Comparison of ENCODE assay signal across 2 cellular contexts in the genomic region with DNA sequence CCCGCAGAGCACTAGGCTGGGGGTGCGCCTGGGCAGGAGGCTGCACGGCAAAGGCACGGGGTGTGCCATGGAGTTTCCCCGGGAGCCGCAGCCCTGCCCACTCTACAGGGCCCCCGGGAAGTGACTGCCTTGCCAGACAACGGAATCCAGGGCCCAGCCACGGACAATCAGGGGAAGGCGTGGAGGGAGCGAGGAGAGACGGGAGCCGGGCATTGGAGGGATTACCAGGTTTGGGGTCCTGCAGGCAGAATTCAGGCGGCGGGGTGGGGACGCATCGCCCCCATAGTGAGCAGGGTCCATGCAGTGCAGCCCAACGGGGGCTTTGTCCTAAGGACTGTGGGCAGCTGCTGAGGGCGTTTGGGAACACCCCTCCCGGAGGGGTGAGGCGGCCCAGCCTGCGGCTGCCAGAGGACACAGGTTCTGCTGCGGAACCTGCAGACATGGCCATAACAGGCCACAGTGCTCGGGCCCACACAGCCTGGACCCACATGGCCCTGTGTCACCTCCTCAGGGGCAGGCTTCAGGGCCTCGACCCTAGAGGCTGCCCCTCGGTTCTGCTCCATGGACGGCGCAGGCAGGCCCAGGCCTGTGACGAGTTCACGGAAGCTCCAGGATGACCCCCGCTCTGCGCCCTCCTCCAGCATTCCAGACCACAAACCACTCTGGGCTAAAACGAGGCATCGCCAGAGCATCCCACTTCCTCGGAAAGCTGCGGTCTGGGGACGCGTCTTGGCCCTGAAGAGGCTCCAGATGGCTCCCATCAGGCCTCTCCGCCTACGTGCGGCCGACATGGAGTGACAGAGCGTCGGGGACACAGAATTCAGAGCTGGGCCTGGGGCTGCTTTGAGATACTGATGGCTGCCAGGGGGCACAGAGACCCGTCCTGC.
TF ChIP-seq lines count a peak whose summit lies in the region.

No MANE protein-coding gene starts in this region.

TF ChIP-seq in GM23338, 12 proteins besides CTCF, POLR2A, EP300 and RAD21:
- TF ChIP-seq CREB1 (CRISPR knock-in tag; IDR thresholded peaks at IDR 0.05; ENCODE audit: low read depth) (no peak), EZH2phosphoT487 (IDR thresholded peaks at IDR 0.05; ENCODE audit: unreplicated experiment) (no peak), POLR2AphosphoS5 (IDR thresholded peaks at IDR 0.05; ENCODE audit: low read depth) (no peak), ZNF331 (CRISPR knock-in tag; IDR thresholded peaks at IDR 0.05; ENCODE audit: low read depth) (no peak), NANOG (IDR thresholded peaks at IDR 0.05; ENCODE audit: borderline replicate concordance) (no peak), EZH2 (IDR thresholded peaks at IDR 0.05; ENCODE audit: low read depth, unreplicated experiment) (no peak), ZNF114 (CRISPR knock-in tag; IDR thresholded peaks at IDR 0.05) (no peak)
- TF ChIP-seq, protein P1, sequence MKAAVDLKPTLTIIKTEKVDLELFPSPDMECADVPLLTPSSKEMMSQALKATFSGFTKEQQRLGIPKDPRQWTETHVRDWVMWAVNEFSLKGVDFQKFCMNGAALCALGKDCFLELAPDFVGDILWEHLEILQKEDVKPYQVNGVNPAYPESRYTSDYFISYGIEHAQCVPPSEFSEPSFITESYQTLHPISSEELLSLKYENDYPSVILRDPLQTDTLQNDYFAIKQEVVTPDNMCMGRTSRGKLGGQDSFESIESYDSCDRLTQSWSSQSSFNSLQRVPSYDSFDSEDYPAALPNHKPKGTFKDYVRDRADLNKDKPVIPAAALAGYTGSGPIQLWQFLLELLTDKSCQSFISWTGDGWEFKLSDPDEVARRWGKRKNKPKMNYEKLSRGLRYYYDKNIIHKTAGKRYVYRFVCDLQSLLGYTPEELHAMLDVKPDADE (IDR thresholded peaks at IDR 0.05) = no peak

TF ChIP-seq in H1, 55 proteins besides CTCF, POLR2A, EP300 and RAD21:
- no peak for TF ChIP-seq SUZ12 (IDR thresholded peaks at IDR 0.05; ENCODE audit: low read length)
- no peak for TF ChIP-seq RNF2 (IDR thresholded peaks at IDR 0.05; ENCODE audit: borderline replicate concordance, low read depth, low read length, missing control alignments, poor library complexity, severe bottlenecking)
- TF ChIP-seq SIN3A (conservative IDR thresholded peaks at IDR 0.05 in 1 of 2, IDR thresholded peaks at IDR 0.05 in 1 of 2; ENCODE audit: low read depth in 1 of 2, low read length in 2 of 2) = no peak
- no peak for TF ChIP-seq PHF8 (conservative IDR thresholded peaks at IDR 0.05; ENCODE audit: low read depth, low read length)
- TF ChIP-seq, protein P2, sequence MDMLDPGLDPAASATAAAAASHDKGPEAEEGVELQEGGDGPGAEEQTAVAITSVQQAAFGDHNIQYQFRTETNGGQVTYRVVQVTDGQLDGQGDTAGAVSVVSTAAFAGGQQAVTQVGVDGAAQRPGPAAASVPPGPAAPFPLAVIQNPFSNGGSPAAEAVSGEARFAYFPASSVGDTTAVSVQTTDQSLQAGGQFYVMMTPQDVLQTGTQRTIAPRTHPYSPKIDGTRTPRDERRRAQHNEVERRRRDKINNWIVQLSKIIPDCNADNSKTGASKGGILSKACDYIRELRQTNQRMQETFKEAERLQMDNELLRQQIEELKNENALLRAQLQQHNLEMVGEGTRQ (IDR thresholded peaks at IDR 0.05; ENCODE audit: low read length) = no peak
- TF ChIP-seq, protein P3, sequence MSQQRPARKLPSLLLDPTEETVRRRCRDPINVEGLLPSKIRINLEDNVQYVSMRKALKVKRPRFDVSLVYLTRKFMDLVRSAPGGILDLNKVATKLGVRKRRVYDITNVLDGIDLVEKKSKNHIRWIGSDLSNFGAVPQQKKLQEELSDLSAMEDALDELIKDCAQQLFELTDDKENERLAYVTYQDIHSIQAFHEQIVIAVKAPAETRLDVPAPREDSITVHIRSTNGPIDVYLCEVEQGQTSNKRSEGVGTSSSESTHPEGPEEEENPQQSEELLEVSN (IDR thresholded peaks at IDR 0.05) = no peak
- TF ChIP-seq CEBPB (IDR thresholded peaks at IDR 0.05; ENCODE audit: low read depth, low read length) = no peak
- TF ChIP-seq, protein P4, sequence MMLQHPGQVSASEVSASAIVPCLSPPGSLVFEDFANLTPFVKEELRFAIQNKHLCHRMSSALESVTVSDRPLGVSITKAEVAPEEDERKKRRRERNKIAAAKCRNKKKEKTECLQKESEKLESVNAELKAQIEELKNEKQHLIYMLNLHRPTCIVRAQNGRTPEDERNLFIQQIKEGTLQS (IDR thresholded peaks at IDR 0.05; ENCODE audit: insufficient read depth, low read depth, low read length) = no peak
- no peak for TF ChIP-seq POLR2AphosphoS5 (IDR thresholded peaks at IDR 0.05; ENCODE audit: low read depth, low read length)
- TF ChIP-seq RFX5 (IDR thresholded peaks at IDR 0.05; ENCODE audit: borderline replicate concordance, low read depth, low read length) = no peak
- TF ChIP-seq EGR1 (IDR thresholded peaks at IDR 0.05; ENCODE audit: borderline replicate concordance, low read depth, low read length) = no peak
TF ChIP-seq in H1: peak in this region for 0.
